In the genomic region with DNA sequence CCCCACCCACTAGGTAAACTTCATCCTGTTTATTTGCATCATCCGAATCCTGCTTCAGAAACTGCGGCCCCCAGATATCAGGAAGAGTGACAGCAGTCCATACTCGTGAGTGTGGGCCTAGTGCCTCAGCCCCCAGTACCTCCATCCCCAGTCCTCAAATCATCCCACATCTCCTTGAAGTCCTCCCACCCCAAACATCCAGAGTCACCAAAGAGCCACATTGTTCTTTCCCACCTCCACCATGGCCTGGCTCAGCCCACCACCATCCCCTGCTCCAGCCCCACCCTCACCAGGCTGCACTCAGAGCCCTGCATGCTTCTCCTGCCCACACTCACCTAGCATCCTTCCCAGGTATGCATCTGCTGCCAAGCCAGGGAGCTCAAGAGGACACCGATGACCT, we compare ENCODE assay signal across 15 cellular contexts. TPM values are rescaled to one million over a fixed set of nuclear protein-coding genes. Genes with fewer than 3 reads are reported as not detected.
"Had no signal": no experiment of that assay in that cellular context is flagged by ENCODE, and none has a peak within 500 bp of the region (broad histone marks: within the 10 kb centered on the region; RNA-seq: fewer than 3 reads in every experiment).

No MANE protein-coding gene starts in this region.

- H3K9me3 Mint-ChIP-seq: activated T-helper 2 cell treated with anti-CD3 and anti-CD28 coated beads, Interferon-gamma antibody, Interleukin-2, Interleukin-4, amounts not matched to agents 10 μg/mL and 5 μg/mL and 100 μg/mL, durations not matched to agents 14 hours and 24 hours and 36 hours; endodermal cell; natural killer cell treated with Interleukin-12 subunit alpha and Interleukin-12 subunit beta and Interleukin-15 and Interleukin-18, amount 100 ng/mL, for 72 hours had no signal

- H3K27ac Mint-ChIP-seq: activated CD8-positive, alpha-beta memory T cell treated with anti-CD3 and anti-CD28 coated beads, Interleukin-2, amount 10 ng/mL, durations not matched to agents 7 days and 5 days; activated T-helper 2 cell treated with anti-CD3 and anti-CD28 coated beads, Interferon-gamma antibody, Interleukin-2, Interleukin-4, amounts not matched to agents 10 μg/mL and 5 μg/mL and 100 μg/mL, durations not matched to agents 14 hours and 24 hours and 36 hours; endodermal cell; natural killer cell treated with Interleukin-12 subunit alpha and Interleukin-12 subunit beta and Interleukin-15 and Interleukin-18, amount 100 ng/mL, for 72 hours had no signal

- DNase-seq: activated CD4-positive, alpha-beta T cell treated with anti-CD3 and anti-CD28 coated beads for 1 hour; activated CD4-positive, alpha-beta T cell treated with anti-CD3 and anti-CD28 coated beads, Interleukin-2, amount 50 U/mL, for 48 hours; activated CD8-positive, alpha-beta memory T cell treated with anti-CD3 and anti-CD28 coated beads, Interleukin-2, amount 10 ng/mL, durations not matched to agents 7 days and 5 days; activated naive CD4-positive, alpha-beta T cell treated with Interleukin-2 at 50 U/mL for 16 hours; endodermal cell; foreskin keratinocyte; sigmoid colon; stimulated activated CD4-positive, alpha-beta T cell treated with anti-CD3 and anti-CD28 coated beads, Interleukin-4, amount 100 ng/mL, for 4 hours; stimulated activated naive CD4-positive, alpha-beta T cell; T-helper 2 cell; thyroid gland had no signal

- H3K4me3 Mint-ChIP-seq: activated CD8-positive, alpha-beta memory T cell treated with anti-CD3 and anti-CD28 coated beads, Interleukin-2, amount 10 ng/mL, durations not matched to agents 7 days and 5 days; endodermal cell; natural killer cell treated with Interleukin-12 subunit alpha and Interleukin-12 subunit beta and Interleukin-15 and Interleukin-18, amount 100 ng/mL, for 72 hours had no signal

- H3K27me3 Mint-ChIP-seq: activated CD8-positive, alpha-beta memory T cell treated with anti-CD3 and anti-CD28 coated beads, Interleukin-2, amount 10 ng/mL, durations not matched to agents 7 days and 5 days; natural killer cell treated with Interleukin-12 subunit alpha and Interleukin-12 subunit beta and Interleukin-15 and Interleukin-18, amount 100 ng/mL, for 72 hours had no signal

- H3K36me3 Mint-ChIP-seq: activated CD8-positive, alpha-beta memory T cell treated with anti-CD3 and anti-CD28 coated beads, Interleukin-2, amount 10 ng/mL, durations not matched to agents 7 days and 5 days; natural killer cell treated with Interleukin-12 subunit alpha and Interleukin-12 subunit beta and Interleukin-15 and Interleukin-18, amount 100 ng/mL, for 72 hours had no signal

- ATAC-seq: activated CD8-positive, alpha-beta memory T cell treated with anti-CD3 and anti-CD28 coated beads, Interleukin-2, amount 10 ng/mL, durations not matched to agents 7 days and 5 days; foreskin keratinocyte; natural killer cell treated with Interleukin-12 subunit alpha and Interleukin-12 subunit beta and Interleukin-15 and Interleukin-18, amount 100 ng/mL, for 72 hours had no signal

RNA-seq across cellular contexts. Expression of a gene that starts 29.8 kb away (rescaled TPM):
- total RNA-seq: dermis microvascular lymphatic vessel endothelial cell, fibroblast of lung had no signal
